Comparison of ENCODE assay signal across 8 cellular contexts in genomic region chr14:78566017-78566858, GRCh38.
DNase-seq lines count a peak whose midpoint lies in the region; ATAC-seq, FAIRE-seq and TF ChIP-seq lines count a peak whose summit lies in the region.

No MANE protein-coding gene starts in this region.

- TF ChIP-seq CTCF in D721Med (IDR thresholded peaks at IDR 0.05; ENCODE audit: insufficient read depth, missing control alignments) (peak; percentile 95), fibroblast of mammary gland (conservative IDR thresholded peaks at IDR 0.05; ENCODE audit: control insufficient read depth, insufficient read depth, low read depth, low read length) (peak; percentile 87), natural killer cell (IDR thresholded peaks at IDR 0.05) (peak; percentile 33), stomach (IDR thresholded peaks at IDR 0.05) (peak in 5 of 7 experiments; percentile 32 to 65 (median 55))

- TF ChIP-seq POLR2A in stomach (IDR thresholded peaks at IDR 0.05) = no peak

- H3K27ac ChIP-seq in stomach = no peak overlapping the region

- no peak overlapping the region for H3K27ac Mint-ChIP-seq in natural killer cell

- H3K9me3 ChIP-seq in NT2/D1 (ENCODE audit: insufficient read depth, low read length) (no peaks in the 10 kb centered on the region), stomach (no peaks in the 10 kb centered on the region)

- H3K27me3 ChIP-seq in NT2/D1 (ENCODE audit: insufficient read depth, insufficient read length) = no peaks in the 10 kb centered on the region
- no peaks in the 10 kb centered on the region for H3K27me3 ChIP-seq in stomach

- peak overlapping the region; percentile 24 for H3K4me3 ChIP-seq in NT2/D1 (ENCODE audit: insufficient read length, low read depth)
- H3K4me3 ChIP-seq in fibroblast of mammary gland (ENCODE audit: control insufficient read depth, low read depth, low read length) = no peak overlapping the region
- peak overlapping the region; percentile 26 to 38 (median 32) for H3K4me3 ChIP-seq in stomach

- no peaks in the 10 kb centered on the region for H3K27me3 Mint-ChIP-seq in activated T-cell treated with anti-CD3 and anti-CD28 coated beads, Interleukin-2, amount 50 U/mL, for 4 hours (ENCODE audit: low read depth)
- H3K27me3 Mint-ChIP-seq in natural killer cell (ENCODE audit: low read depth in 2 of 2) = no peaks in the 10 kb centered on the region

- H3K36me3 ChIP-seq in NT2/D1 (ENCODE audit: insufficient read depth, insufficient read length, low read length) = no peaks in the 10 kb centered on the region
- no peaks in the 10 kb centered on the region for H3K36me3 ChIP-seq in stomach

- no peaks in the 10 kb centered on the region for H3K36me3 Mint-ChIP-seq in activated T-cell treated with anti-CD3 and anti-CD28 coated beads, Interleukin-2, amount 50 U/mL, for 4 hours (ENCODE audit: insufficient read depth)
- H3K36me3 Mint-ChIP-seq in natural killer cell = no peaks in the 10 kb centered on the region

- H3K4me3 Mint-ChIP-seq in activated T-cell treated with anti-CD3 and anti-CD28 coated beads, Interleukin-2, amount 50 U/mL, for 4 hours = no peak overlapping the region
- H3K4me3 Mint-ChIP-seq in natural killer cell = peak overlapping the region; percentile 29

- ATAC-seq in GM21367 (IDR thresholded peaks at IDR 0.05; ENCODE audit: unreplicated experiment) = peak; percentile 90
- peak; percentile 81 to 88 for ATAC-seq in activated T-cell treated with anti-CD3 and anti-CD28 coated beads, Interleukin-2, amount 50 U/mL, for 4 hours
- ATAC-seq in natural killer cell = peak; percentile 60 to 92 (median 74)

- FAIRE-seq in D721Med (lab: Jason Lieb, UNC) = no peak

- no peaks in the 10 kb centered on the region for H3K4me1 ChIP-seq in NT2/D1 (ENCODE audit: insufficient read depth, insufficient read length)
- H3K4me1 ChIP-seq in stomach = peaks cover 6 to 16% (median 10%) of the 10 kb centered on the region in 4 donors

- no peak for TF ChIP-seq EP300 in stomach (IDR thresholded peaks at IDR 0.05)

- peak overlapping the region; percentile 64 for H3K9ac ChIP-seq in NT2/D1 (ENCODE audit: insufficient read length, low read depth)

- H3K4me1 Mint-ChIP-seq in activated T-cell treated with anti-CD3 and anti-CD28 coated beads, Interleukin-2, amount 50 U/mL, for 4 hours (ENCODE audit: low read depth) = no peaks in the 10 kb centered on the region
- peaks cover 0 to 4% of the 10 kb centered on the region in 2 donors for H3K4me1 Mint-ChIP-seq in natural killer cell

- intact Hi-C loops in natural killer cell (cut with micrococcal nuclease) (loop anchor here (10.0 kb wide), 1 partner anchor 701 kb away; no protein-coding TSS in a partner anchor), stomach (cut with DNase I; ENCODE audit: low total_unique reads) (loop anchor here (10.0 kb wide), 2 partner anchors 401 to 701 kb away; no protein-coding TSS in a partner anchor)

- 22 to 33% (median 32%) methylated on average over 16 of the region's 16 CpGs for WGBS in stomach, 5 donors

- no peaks in the 10 kb centered on the region for H3K9me3 Mint-ChIP-seq in activated T-cell treated with anti-CD3 and anti-CD28 coated beads, Interleukin-2, amount 50 U/mL, for 4 hours
- no peaks in the 10 kb centered on the region for H3K9me3 Mint-ChIP-seq in natural killer cell

- DNase-seq in D721Med (ENCODE audit: insufficient read length, low spot score) (peak; percentile 41), HT1080 (ENCODE audit: low read depth) (peak; percentile 60), NT2/D1 (ENCODE audit: low read depth, low spot score) (peak; percentile 73), fibroblast of mammary gland (ENCODE audit: low read depth) (peak; percentile 72), natural killer cell (peak; percentile 26), stomach (peak; percentile 81)
- peak; percentile 16 for DNase-seq in activated T-cell treated with anti-CD3 and anti-CD28 coated beads, Interleukin-2, amount 50 U/mL, for 4 hours

Comparison
In these comparisons a context has a peak if more than half of its experiments do, and no peak if none do; other contexts are left out.
1. DNase-seq: peak in every context shown above with its lines; median percentile 81 in stomach; 73 in NT2/D1; 72 in fibroblast of mammary gland; 60 in HT1080; 41 in D721Med; 26 in natural killer cell; 16 in activated T-cell treated with anti-CD3 and anti-CD28 coated beads, Interleukin-2, amount 50 U/mL, for 4 hours.
2. CTCF ChIP-seq: peak in every context shown above with its lines; median percentile 95 in D721Med; 87 in fibroblast of mammary gland; 55 in stomach; 33 in natural killer cell.